ENCODE assay signal across 9 cellular contexts in genomic region chr3:76107935-76108570, GRCh38.
A peak's percentile ranks its signal among the peaks of the same experiment; 100 is the strongest.
DNase-seq lines count a peak whose midpoint lies in the region; ATAC-seq and TF ChIP-seq lines count a peak whose summit lies in the region.
"Had no signal": no experiment of that assay in that cellular context is flagged by ENCODE, and none has a peak within 500 bp of the region (broad histone marks: within the 10 kb centered on the region; RNA-seq: fewer than 3 reads in every experiment).

No MANE protein-coding gene starts in this region.

- no peak overlapping the region for H3K23ac ChIP-seq in IMR-90 (ENCODE audit: low read depth, low read length)

- H2AK9ac ChIP-seq in IMR-90 (replicated peaks; ENCODE audit: low read depth, low read length, poor library complexity): no peak overlapping the region

- H3K4me3 ChIP-seq in IMR-90 (ENCODE audit: insufficient read depth, low read depth, low read length) (no peak overlapping the region), WERI-Rb-1 (ENCODE audit: low read depth, low read length) (no peak overlapping the region)
- H3K4me3 ChIP-seq: BLaER1 had no signal

- H2BK120ac ChIP-seq in IMR-90 (ENCODE audit: low read depth, low read length): no peak overlapping the region

- no peak overlapping the region for H2BK20ac ChIP-seq in IMR-90 (ENCODE audit: low read depth, low read length)

- no peaks in the 10 kb centered on the region for H4K20me1 ChIP-seq in IMR-90 (ENCODE audit: insufficient read depth, low read length)
- H4K20me1 ChIP-seq: BLaER1 had no signal

- no peak overlapping the region for H2BK5ac ChIP-seq in IMR-90 (ENCODE audit: low read depth, low read length, poor library complexity, severe bottlenecking)

- H3K9me3 ChIP-seq in IMR-90 (ENCODE audit: control insufficient read depth, insufficient read depth, low read length) (no peaks in the 10 kb centered on the region), WERI-Rb-1 (ENCODE audit: severe bottlenecking) (no peaks in the 10 kb centered on the region)

- dilution Hi-C loops in IMR-90 (cut with HindIII; ENCODE audit: low sequenced_read_pairs, unreplicated experiment): no loop called here

- H3K9me1 ChIP-seq in IMR-90 (ENCODE audit: insufficient read depth, low read length): no peaks in the 10 kb centered on the region

- H3K27me3 ChIP-seq in IMR-90 (ENCODE audit: control insufficient read depth, insufficient read depth, low read length) (no peaks in the 10 kb centered on the region), WERI-Rb-1 (ENCODE audit: insufficient read depth, low read depth, severe bottlenecking) (no peaks in the 10 kb centered on the region)
- H3K27me3 ChIP-seq: BLaER1 had no signal

- H3K4ac ChIP-seq in IMR-90 (ENCODE audit: low read depth, low read length): no peak overlapping the region

- intact Hi-C loops in IMR-90 (cut with micrococcal nuclease): loop anchor here (1.0 to 10.0 kb wide), 4 partner anchors 66 to 673 kb away; no protein-coding TSS in a partner anchor

- peak; percentile 25 for DNase-seq in NCI-H1105 treated with DMSO at 0.1 percent for 48 hours (lab: John Stamatoyannopoulos, UW)
- DNase-seq in NCI-H1105 (lab: John Stamatoyannopoulos, UW): no peak
- DNase-seq in IMR-90: peak; percentile 61
- DNase-seq in WERI-Rb-1: peak; percentile 24
- peak; percentile 47 for DNase-seq in iPS-NIHi11 (ENCODE audit: low spot score)
- DNase-seq in NCI-H1694 (lab: John Stamatoyannopoulos, UW): no peak
- no peak for DNase-seq in effector CD4-positive, alpha-beta T cell
- no peak for DNase-seq in activated CD8-positive, alpha-beta memory T cell treated with anti-CD3 and anti-CD28 coated beads, Interleukin-2, amount 50 U/mL, for 4 hours

- no peak overlapping the region for H4K5ac ChIP-seq in IMR-90 (ENCODE audit: low read depth, low read length)

- POLR2A ChIA-PET in IMR-90 (lab: Charles Lee; ENCODE audit: unreplicated experiment): no interaction called here

- peak; percentile 91 for ATAC-seq in IMR-90 (ENCODE audit: low read depth)

- CTCF ChIA-PET in IMR-90 (lab: Yijun Ruan, JAX): interaction anchor here (1.2 kb wide), 1 partner anchor 85 kb away, joined by 4 read pairs; no protein-coding TSS in a partner anchor

- BruUV-seq in IMR-90 (replicated peaks; lab: Mats Ljungman, UMichigan): no TSS peak

- no CpG with 5 or more reads among the region's 5 CpGs for WGBS in IMR-90 (ENCODE audit: extremely low coverage in 2 of 2, insufficient read length in 1 of 2), 2 experiments

- H2AK5ac ChIP-seq in IMR-90 (ENCODE audit: low read depth, low read length): no peak overlapping the region

- no peaks in the 10 kb centered on the region for H3K4me1 ChIP-seq in IMR-90 (ENCODE audit: control insufficient read depth, insufficient read depth, low read length)

- peak; percentile 76 for TF ChIP-seq RAD21 in IMR-90 (IDR thresholded peaks at IDR 0.05; ENCODE audit: low read length)

- no peak overlapping the region for H3K27ac ChIP-seq in IMR-90 (ENCODE audit: insufficient read depth, low read length)
- H3K27ac ChIP-seq in WERI-Rb-1: no peak overlapping the region
- H3K27ac ChIP-seq: BLaER1 had no signal

- no peak overlapping the region for H2BK15ac ChIP-seq in IMR-90 (ENCODE audit: low read depth, low read length)

- H2AFZ ChIP-seq in IMR-90 (replicated peaks; ENCODE audit: low read length, poor library complexity): no peak overlapping the region

- TF ChIP-seq CTCF in IMR-90 (conservative IDR thresholded peaks at IDR 0.05; ENCODE audit: low read depth, low read length) (peak; percentile 86), WERI-Rb-1 (IDR thresholded peaks at IDR 0.05; ENCODE audit: low read depth, low read length) (peak; percentile 50)

- no peak for TF ChIP-seq POLR2A in IMR-90 (IDR thresholded peaks at IDR 0.05; ENCODE audit: low read depth, low read length)

- no peak overlapping the region for H4K91ac ChIP-seq in IMR-90 (ENCODE audit: insufficient read depth, low read depth, low read length)

- H3K56ac ChIP-seq in IMR-90 (ENCODE audit: extremely low read depth, insufficient read depth, low read length): no peak overlapping the region

- no peak overlapping the region for H3K14ac ChIP-seq in IMR-90 (replicated peaks; ENCODE audit: low read depth, low read length)

- H3K79me1 ChIP-seq in IMR-90 (ENCODE audit: low read depth in 1 of 2, low read length in 2 of 2): no peaks in the 10 kb centered on the region

- in situ Hi-C loops in IMR-90 (cut with MboI; ENCODE audit: low sequenced_read_pairs): loop anchor here (5.0 kb wide), 1 partner anchor 81 kb away; no protein-coding TSS in a partner anchor

- no peak overlapping the region for H3K4me2 ChIP-seq in IMR-90 (ENCODE audit: low read depth, low read length)
- H3K4me2 ChIP-seq: BLaER1 had no signal

- H3K9ac ChIP-seq in IMR-90 (ENCODE audit: low read depth, low read length): no peak overlapping the region
- H3K9ac ChIP-seq: BLaER1 had no signal

- H3K18ac ChIP-seq in IMR-90 (ENCODE audit: low read depth, low read length): no peak overlapping the region

- no peak overlapping the region for H4K8ac ChIP-seq in IMR-90 (ENCODE audit: low read depth in 2 of 2, low read length in 2 of 2)

- no peaks in the 10 kb centered on the region for H3K36me3 ChIP-seq in IMR-90 (ENCODE audit: control insufficient read depth, insufficient read depth, low read length)
- no peaks in the 10 kb centered on the region for H3K36me3 ChIP-seq in WERI-Rb-1
- H3K36me3 ChIP-seq: BLaER1 had no signal

TF ChIP-seq in IMR-90, 13 proteins besides CTCF, POLR2A, EP300 and RAD21:
- TF ChIP-seq BHLHE40 (IDR thresholded peaks at IDR 0.05; ENCODE audit: low read depth, low read length) (no peak), RFX5 (IDR thresholded peaks at IDR 0.05; ENCODE audit: low read depth, low read length) (no peak), CHD1 (IDR thresholded peaks at IDR 0.05; ENCODE audit: low read depth, low read length) (no peak), RCOR1 (IDR thresholded peaks at IDR 0.05; ENCODE audit: insufficient replicate concordance, low read length) (no peak), CEBPB (IDR thresholded peaks at IDR 0.05; ENCODE audit: low read depth, low read length) (peak; percentile 50), USF2 (IDR thresholded peaks at IDR 0.05; ENCODE audit: low read depth, low read length) (no peak), NFE2L2 (IDR thresholded peaks at IDR 0.05; ENCODE audit: low read depth, low read length) (no peak), FOS (IDR thresholded peaks at IDR 0.05; ENCODE audit: low read depth, low read length) (no peak), MAFK (IDR thresholded peaks at IDR 0.05; ENCODE audit: low read depth, low read length) (no peak), MXI1 (IDR thresholded peaks at IDR 0.05; ENCODE audit: borderline replicate concordance, low read depth, low read length) (no peak), SMC3 (IDR thresholded peaks at IDR 0.05; ENCODE audit: low read depth, low read length) (peak; percentile 71), MAZ (IDR thresholded peaks at IDR 0.05; ENCODE audit: borderline replicate concordance, low read depth, low read length) (no peak), ELK1 (IDR thresholded peaks at IDR 0.05; ENCODE audit: borderline replicate concordance, low read depth, low read length) (no peak)

Comparison
In these comparisons a context has a peak if more than half of its experiments do, and no peak if none do; other contexts are left out.
1. DNase-seq: peak in NCI-H1105 treated with DMSO at 0.1 percent for 48 hours (single experiment), IMR-90 (single experiment), WERI-Rb-1 (single experiment) and iPS-NIHi11 (single experiment); none in NCI-H1105 (single experiment), NCI-H1694 (single experiment), effector CD4-positive, alpha-beta T cell (single experiment) and activated CD8-positive, alpha-beta memory T cell treated with anti-CD3 and anti-CD28 coated beads, Interleukin-2, amount 50 U/mL, for 4 hours (single experiment).